In genomic region chr3:72259755-72260589, GRCh38 we compare ENCODE assay signal across 13 cellular contexts.
A peak's percentile ranks its signal among the peaks of the same experiment; 100 is the strongest.
DNase-seq lines count a peak whose midpoint lies in the region; ATAC-seq and TF ChIP-seq lines count a peak whose summit lies in the region.
"Had no signal": no experiment of that assay in that cellular context is flagged by ENCODE, and none has a peak within 500 bp of the region (broad histone marks: within the 10 kb centered on the region; RNA-seq: fewer than 3 reads in every experiment).

No MANE protein-coding gene starts in this region.

- H3K4me3 ChIP-seq in astrocyte of the spinal cord (ENCODE audit: low read depth, low read length): no peak overlapping the region
- H3K4me3 ChIP-seq: ascending aorta, smooth muscle cell had no signal

- DNase-seq in activated T-cell treated with anti-CD3 and anti-CD28 coated beads for 24 hours (ENCODE audit: low read depth): peak; percentile 12
- DNase-seq in activated T-cell treated with anti-CD3 and anti-CD28 coated beads for 4 hours: no peak
- DNase-seq in astrocyte of the spinal cord (ENCODE audit: low read depth, low spot score): peak; percentile 36
- DNase-seq in stimulated activated CD8-positive, alpha-beta memory T cell treated with anti-CD3 and anti-CD28 coated beads, Interleukin-4, amount 100 ng/mL, for 48 hours: peak; percentile 46
- DNase-seq in HuH-7.5 (ENCODE audit: low spot score): no peak
- DNase-seq in SW480 (ENCODE audit: low spot score): no peak
- DNase-seq: NCI-H510A treated with DMSO at 0.1 percent for 48 hours, RPMI8226, T-helper 1 cell had no signal

- ATAC-seq in GM21390 (IDR thresholded peaks at IDR 0.05; ENCODE audit: unreplicated experiment): peak; percentile 38
- ATAC-seq in HG03442 (IDR thresholded peaks at IDR 0.05; ENCODE audit: unreplicated experiment): no peak

- no peak for TF ChIP-seq CTCF in astrocyte of the spinal cord (IDR thresholded peaks at IDR 0.05; ENCODE audit: low read depth, low read length)

- in situ Hi-C loops in astrocyte of the spinal cord (cut with HindIII; ENCODE audit: low sequenced_read_pairs): no loop called here

Comparison
In these comparisons a context has a peak if more than half of its experiments do, and no peak if none do; other contexts are left out.
1. DNase-seq: peak in activated T-cell treated with anti-CD3 and anti-CD28 coated beads for 24 hours (single experiment), astrocyte of the spinal cord (single experiment) and stimulated activated CD8-positive, alpha-beta memory T cell treated with anti-CD3 and anti-CD28 coated beads, Interleukin-4, amount 100 ng/mL, for 48 hours (single experiment); none in activated T-cell treated with anti-CD3 and anti-CD28 coated beads for 4 hours (single experiment), HuH-7.5 (single experiment) and SW480 (single experiment).